ENCODE assay signal across 2 cellular contexts in genomic region chr12:69239922-69240624, GRCh38.
TF ChIP-seq lines count a peak whose summit lies in the region.

No MANE protein-coding gene starts in this region.

TF ChIP-seq in IMR-90, 13 proteins besides CTCF, POLR2A, EP300 and RAD21:
- TF ChIP-seq MXI1 (IDR thresholded peaks at IDR 0.05; ENCODE audit: borderline replicate concordance, low read depth, low read length) (no peak), RFX5 (IDR thresholded peaks at IDR 0.05; ENCODE audit: low read depth, low read length) (no peak), FOS (IDR thresholded peaks at IDR 0.05; ENCODE audit: low read depth, low read length) (no peak), USF2 (IDR thresholded peaks at IDR 0.05; ENCODE audit: low read depth, low read length) (no peak), ELK1 (IDR thresholded peaks at IDR 0.05; ENCODE audit: borderline replicate concordance, low read depth, low read length) (no peak), CHD1 (IDR thresholded peaks at IDR 0.05; ENCODE audit: low read depth, low read length) (no peak), MAFK (IDR thresholded peaks at IDR 0.05; ENCODE audit: low read depth, low read length) (no peak), SMC3 (IDR thresholded peaks at IDR 0.05; ENCODE audit: low read depth, low read length) (no peak), MAZ (IDR thresholded peaks at IDR 0.05; ENCODE audit: borderline replicate concordance, low read depth, low read length) (no peak), CEBPB (IDR thresholded peaks at IDR 0.05; ENCODE audit: low read depth, low read length) (no peak), RCOR1 (IDR thresholded peaks at IDR 0.05; ENCODE audit: insufficient replicate concordance, low read length) (no peak), NFE2L2 (IDR thresholded peaks at IDR 0.05; ENCODE audit: low read depth, low read length) (no peak), BHLHE40 (IDR thresholded peaks at IDR 0.05; ENCODE audit: low read depth, low read length) (no peak)

TF ChIP-seq in K562, 482 proteins besides CTCF, POLR2A, EP300 and RAD21 (continues in another document):
- TF ChIP-seq POLR2G (IDR thresholded peaks at IDR 0.05; ENCODE audit: low read depth, low read length) (peak; percentile 50), SAP30 (IDR thresholded peaks at IDR 0.05; ENCODE audit: borderline replicate concordance, insufficient read depth, low read depth, low read length, poor library complexity, severe bottlenecking) (peak; percentile 76), RBBP5 (IDR thresholded peaks at IDR 0.05; ENCODE audit: borderline replicate concordance, insufficient read depth, low read length, poor library complexity, severe bottlenecking) (peak; percentile 98), ZNF609 (CRISPR knock-in tag; IDR thresholded peaks at IDR 0.05; ENCODE audit: borderline replicate concordance) (peak; percentile 45; the same call in 1 of the 2 replicates), CXXC5 (CRISPR knock-in tag; IDR thresholded peaks at IDR 0.05) (peak; percentile 66; the same call in 1 of the 2 replicates), THAP7 (CRISPR knock-in tag; IDR thresholded peaks at IDR 0.05) (0 out of 2 replicates have a peak, but pooled peaks have one; percentile 2), ARID4B (CRISPR knock-in tag; IDR thresholded peaks at IDR 0.05) (peak; percentile 81), AFF4 (CRISPR knock-in tag; IDR thresholded peaks at IDR 0.05) (0 out of 2 replicates have a peak, but pooled peaks have one; percentile 31), SMARCE1 (IDR thresholded peaks at IDR 0.05) (no peak), E2F6 (IDR thresholded peaks at IDR 0.05; ENCODE audit: borderline replicate concordance in 1 of 2, extremely low read depth in 1 of 2, insufficient read depth in 1 of 2, insufficient read length in 1 of 2, low read depth in 1 of 2, low read length in 1 of 2, poor library complexity in 1 of 2, severe bottlenecking in 1 of 2) (peak in 1 of 2 experiments; percentile 83), HNRNPLL (IDR thresholded peaks at IDR 0.05; ENCODE audit: low read depth, low read length, poor library complexity, severe bottlenecking) (no peak), ADNP (tag; IDR thresholded peaks at IDR 0.05) (no peak), MYC (IDR thresholded peaks at IDR 0.05; ENCODE audit: low read depth, low read length) (peak; percentile 72), MYC (CRISPR knock-in tag; IDR thresholded peaks at IDR 0.05; ENCODE audit: borderline replicate concordance, low read depth) (no peak), ZC3H4 (CRISPR knock-in tag; IDR thresholded peaks at IDR 0.05; ENCODE audit: borderline replicate concordance) (0 out of 2 replicates have a peak, but pooled peaks have one; percentile 73), FOXM1 (IDR thresholded peaks at IDR 0.05; ENCODE audit: low read depth) (no peak), FOXM1 (CRISPR knock-in tag; IDR thresholded peaks at IDR 0.05; ENCODE audit: low read depth) (peak; percentile 62; the same call in 1 of the 2 replicates), JUN (IDR thresholded peaks at IDR 0.05; ENCODE audit: borderline replicate concordance, low read depth, low read length) (no peak), JUN (CRISPR knock-in tag; IDR thresholded peaks at IDR 0.05; ENCODE audit: borderline replicate concordance) (0 out of 2 replicates have a peak, but pooled peaks have one; percentile 22), HMGN3 (IDR thresholded peaks at IDR 0.05; ENCODE audit: borderline replicate concordance, extremely low read depth, insufficient read length, low read depth, low read length) (peak; percentile 22), ZBTB7A (IDR thresholded peaks at IDR 0.05; ENCODE audit: borderline replicate concordance, control insufficient read depth, low read depth, low read length) (peak; percentile 67; the same call in 1 of the 2 replicates), RBFOX2 (IDR thresholded peaks at IDR 0.05; ENCODE audit: low read depth, low read length) (peak; percentile 82), ZNF324 (CRISPR knock-in tag; IDR thresholded peaks at IDR 0.05) (no peak), PRPF4 (IDR thresholded peaks at IDR 0.05; ENCODE audit: insufficient read depth, low read depth, low read length, poor library complexity, severe bottlenecking) (peak; percentile 9), THRAP3 (IDR thresholded peaks at IDR 0.05; ENCODE audit: borderline replicate concordance) (no peak), PHF8 (IDR thresholded peaks at IDR 0.05; ENCODE audit: borderline replicate concordance, low read length) (peak; percentile 36; the same call in 1 of the 2 replicates), CHD1 (IDR thresholded peaks at IDR 0.05; ENCODE audit: low read length) (peak; percentile 85), UBTF (IDR thresholded peaks at IDR 0.05; ENCODE audit: borderline replicate concordance in 1 of 2, low read depth in 2 of 2, low read length in 2 of 2) (peak in 1 of 2 experiments; percentile 86; a peak in 3 of 4 replicates), ZFX (CRISPR knock-in tag; IDR thresholded peaks at IDR 0.05) (peak; percentile 77), NCOA6 (IDR thresholded peaks at IDR 0.05) (no peak), RB1 (IDR thresholded peaks at IDR 0.05; ENCODE audit: low read depth) (peak; percentile 61; the same call in 1 of the 2 replicates), TAF1 (IDR thresholded peaks at IDR 0.05; ENCODE audit: control insufficient read depth, extremely low read depth, insufficient read depth, low read length, severe bottlenecking) (peak; percentile 41), MBD1 (CRISPR knock-in tag; IDR thresholded peaks at IDR 0.05) (no peak)
